ENCODE assay signal across 22 cellular contexts in genomic region chr1:15726508-15726907, GRCh38. TPM values are rescaled to one million over a fixed set of nuclear protein-coding genes. Genes with fewer than 3 reads are reported as not detected.
DNase-seq lines count a peak whose midpoint lies in the region; ATAC-seq and TF ChIP-seq lines count a peak whose summit lies in the region.
"Had no signal": no experiment of that assay in that cellular context is flagged by ENCODE, and none has a peak within 500 bp of the region (broad histone marks: within the 10 kb centered on the region; RNA-seq: fewer than 3 reads in every experiment).

No MANE protein-coding gene starts in this region.

- DNase-seq in RWPE2 (ENCODE audit: low spot score) (peak; percentile 54), myocyte (ENCODE audit: low read depth) (peak; percentile 66), psoas muscle (no peak), HCEC 1CT (no peak), dorsolateral prefrontal cortex (no peak), breast epithelium (ENCODE audit: low spot score in 2 of 2) (no peak), pons (ENCODE audit: low spot score) (no peak)
- DNase-seq: ACHN; BE2C; C1 segment of cervical spinal cord; CD4-positive, CD25-positive, alpha-beta regulatory T cell; CD8-positive, alpha-beta memory T cell; COR-L47; DMS 273 treated with DMSO at 0.1 percent for 48 hours; DMS53; DND-41; EL; HFFc6 had no signal

- TF ChIP-seq POLR2A in breast epithelium (IDR thresholded peaks at IDR 0.05) = no peak

- H3K4me3 ChIP-seq in RWPE2 (ENCODE audit: severe bottlenecking) (no peak overlapping the region), psoas muscle (no peak overlapping the region), dorsolateral prefrontal cortex (no peak overlapping the region), breast epithelium (no peak overlapping the region)
- H3K4me3 ChIP-seq: GM23338 had no signal

- 82 to 92% (median 88%) methylated on average over 9 of the region's 9 CpGs for WGBS in psoas muscle, 3 donors

- H3K9me3 ChIP-seq in RWPE2 (ENCODE audit: severe bottlenecking) (no peaks in the 10 kb centered on the region), psoas muscle (no peaks in the 10 kb centered on the region), breast epithelium (no peaks in the 10 kb centered on the region)
- H3K9me3 ChIP-seq: BE2C had no signal

- intact Hi-C loops in psoas muscle (cut with DNase I) (no loop called here), dorsolateral prefrontal cortex (cut with DNase I) (no loop called here), breast epithelium (cut with DNase I; ENCODE audit: low total_unique reads) (no loop called here)

- no peaks in the 10 kb centered on the region for H3K27me3 ChIP-seq in RWPE2 (ENCODE audit: insufficient read depth, poor library complexity, severe bottlenecking)
- no peaks in the 10 kb centered on the region for H3K27me3 ChIP-seq in psoas muscle (ENCODE audit: insufficient read depth in 3 of 3, low read length in 2 of 3)
- no peaks in the 10 kb centered on the region for H3K27me3 ChIP-seq in dorsolateral prefrontal cortex
- no peaks in the 10 kb centered on the region for H3K27me3 ChIP-seq in breast epithelium
- H3K27me3 ChIP-seq: BE2C had no signal

- TF ChIP-seq CTCF in RWPE2 (IDR thresholded peaks at IDR 0.05; ENCODE audit: poor library complexity, severe bottlenecking) (no peak), psoas muscle (IDR thresholded peaks at IDR 0.05) (no peak), dorsolateral prefrontal cortex (IDR thresholded peaks at IDR 0.05 in 54 of 56, conservative IDR thresholded peaks at IDR 0.05 in 2 of 56; ENCODE audit: low read depth in 1 of 56, partially characterized antibody in 56 of 56) (no peak), breast epithelium (IDR thresholded peaks at IDR 0.05) (no peak)

- H3K27ac ChIP-seq in RWPE2 (ENCODE audit: poor library complexity, severe bottlenecking) (no peak overlapping the region), psoas muscle (peak overlapping the region; percentile 77), dorsolateral prefrontal cortex (no peak overlapping the region), breast epithelium (no peak overlapping the region)

- peaks cover 33% of the 10 kb centered on the region for H3K36me3 ChIP-seq in RWPE2 (ENCODE audit: low read depth)
- peaks cover 3 to 97% of the 10 kb centered on the region in 2 donors for H3K36me3 ChIP-seq in psoas muscle (ENCODE audit: insufficient read depth in 1 of 2, low read depth in 1 of 2)
- H3K36me3 ChIP-seq in breast epithelium = peaks cover 18% of the 10 kb centered on the region
- H3K36me3 ChIP-seq: BE2C had no signal

- H3K4me1 ChIP-seq in RWPE2 (ENCODE audit: insufficient read depth, poor library complexity, severe bottlenecking) = no peaks in the 10 kb centered on the region
- peaks cover 37% of the 10 kb centered on the region for H3K4me1 ChIP-seq in psoas muscle
- no peaks in the 10 kb centered on the region for H3K4me1 ChIP-seq in breast epithelium
- H3K4me1 ChIP-seq: BE2C had no signal

- ATAC-seq in RWPE2 (ENCODE audit: low read depth) (no peak), psoas muscle (no peak)
- ATAC-seq: HCT116 had no signal

RNA-seq across cellular contexts. Expression of gene SLC25A34, which starts 9.6 kb away (rescaled TPM):
- total RNA-seq in myocyte = 5.2 and 13.0 TPM in 2 replicates
- 3.2 TPM for polyA plus RNA-seq in myocyte (2012)
- total RNA-seq in psoas muscle = 10 to 100 TPM in 3 of 4 donors, 1 to 10 TPM in 1; 6.1 to 48.2 (median 37.2) TPM
- polyA plus RNA-seq in psoas muscle = 10 to 100 TPM in 1 of 3 donors, 1 to 10 TPM in 2; 1.3 to 10.1 (median 7.5) TPM
- 10 to 100 TPM in 4 of 120 experiments, 1 to 10 TPM in 116; 1.3 to 10.3 (median 4.4) TPM for total RNA-seq in dorsolateral prefrontal cortex
- total RNA-seq in breast epithelium = 1 to 10 TPM; 1.0 to 1.8 (median 1.3) TPM
- polyA plus RNA-seq: CD4-positive, CD25-positive, alpha-beta regulatory T cell; IgD-negative memory B cell had no signal

RNA-seq across cellular contexts. Expression of gene TMEM82, which starts 15.8 kb away (rescaled TPM):
- total RNA-seq in myocyte (not detected in 2 replicates), psoas muscle (not detected), dorsolateral prefrontal cortex (not detected), breast epithelium (not detected)
- polyA plus RNA-seq in myocyte (2012) = not detected
- not detected for polyA plus RNA-seq in psoas muscle
- total RNA-seq: CD4-positive, CD25-positive, alpha-beta regulatory T cell; CD8-positive, alpha-beta memory T cell; G401; GM23338; HFFc6 had no signal
- polyA plus RNA-seq: CD4-positive, CD25-positive, alpha-beta regulatory T cell; CD8-positive, alpha-beta memory T cell; IgD-negative memory B cell had no signal

RNA-seq across cellular contexts. Expression of gene FBLIM1, which starts 32.1 kb away (rescaled TPM):
- total RNA-seq in myocyte (38.8 and 103 TPM in 2 replicates), psoas muscle (10 to 100 TPM in 1 of 4 donors, 1 to 10 TPM in 3; 2.5 to 11.3 (median 4.2) TPM), dorsolateral prefrontal cortex (10 to 100 TPM in 7 of 120 experiments, 1 to 10 TPM in 112, under 1 TPM in 1; 0.87 to 31.6 (median 3.9) TPM), breast epithelium (10 to 100 TPM; 17.4 to 73.4 (median 42.6) TPM)
- polyA plus RNA-seq in myocyte (2012) = 33.0 TPM
- 1 to 10 TPM; 2.5 to 3.1 (median 2.5) TPM for polyA plus RNA-seq in psoas muscle
- total RNA-seq: CD4-positive, CD25-positive, alpha-beta regulatory T cell; CD8-positive, alpha-beta memory T cell had no signal
- polyA plus RNA-seq: CD8-positive, alpha-beta memory T cell; IgD-negative memory B cell had no signal

RNA-seq across cellular contexts. Expression of gene PLEKHM2, which starts 42.4 kb away (rescaled TPM):
- 80.3 and 90.4 TPM in 2 replicates for total RNA-seq in myocyte
- polyA plus RNA-seq in myocyte (2012) = 86.9 TPM
- 100 to 1,000 TPM; 137 to 177 (median 156) TPM for total RNA-seq in psoas muscle
- 100 to 1,000 TPM in 1 of 3 donors, 10 to 100 TPM in 2; 78.1 to 167 (median 86.8) TPM for polyA plus RNA-seq in psoas muscle
- 100 to 1,000 TPM; 128 to 550 (median 209) TPM for total RNA-seq in dorsolateral prefrontal cortex
- 10 to 100 TPM; 29.7 to 56.5 (median 41.6) TPM for total RNA-seq in breast epithelium

Comparison
In these comparisons a context has a peak if more than half of its experiments do, and no peak if none do; other contexts are left out.
1. DNase-seq: peak in RWPE2 (single experiment) and myocyte (single experiment); none in psoas muscle (0 of 2), HCEC 1CT (single experiment), dorsolateral prefrontal cortex (0 of 10), breast epithelium (0 of 2) and pons (single experiment).